11 cellular contexts compared by ENCODE assay signal in genomic region chr1:108592030-108592759, GRCh38. TPM values are rescaled to one million over a fixed set of nuclear protein-coding genes. Genes with fewer than 3 reads are reported as not detected.
DNase-seq lines count a peak whose midpoint lies in the region; ATAC-seq and TF ChIP-seq lines count a peak whose summit lies in the region.
"Had no signal": no experiment of that assay in that cellular context is flagged by ENCODE, and none has a peak within 500 bp of the region (broad histone marks: within the 10 kb centered on the region; RNA-seq: fewer than 3 reads in every experiment).

No MANE protein-coding gene starts in this region.

- H3K9me3 ChIP-seq in lung (ENCODE audit: control insufficient read depth in 2 of 2, insufficient read depth in 1 of 2, low read length in 1 of 2) (no peaks in the 10 kb centered on the region), testis (no peaks in the 10 kb centered on the region)

- H3K36me3 Mint-ChIP-seq in activated CD8-positive, alpha-beta T cell treated with anti-CD3 and anti-CD28 coated beads, Interleukin-2, amount 10 ng/mL, durations not matched to agents 7 days and 5 days (ENCODE audit: low read depth): no peaks in the 10 kb centered on the region
- H3K36me3 Mint-ChIP-seq: neural progenitor cell had no signal

- peak; percentile 76 for ATAC-seq in HG03135 (IDR thresholded peaks at IDR 0.05; ENCODE audit: unreplicated experiment)
- no peak for ATAC-seq in activated CD8-positive, alpha-beta T cell treated with anti-CD3 and anti-CD28 coated beads, Interleukin-2, amount 10 ng/mL, durations not matched to agents 7 days and 5 days
- ATAC-seq in lung (ENCODE audit: insufficient read depth, low FRiP score): peak; percentile 37
- ATAC-seq in GM19397 (IDR thresholded peaks at IDR 0.05; ENCODE audit: unreplicated experiment): no peak

- TF ChIP-seq POLR2A in testis (IDR thresholded peaks at IDR 0.05): no peak

- H3K4me3 ChIP-seq in ACC112 (ENCODE audit: low read depth, low read length): no peak overlapping the region
- no peak overlapping the region for H3K4me3 ChIP-seq in lung
- no peak overlapping the region for H3K4me3 ChIP-seq in testis
- H3K4me3 ChIP-seq: neural progenitor cell had no signal

- peaks cover 39% of the 10 kb centered on the region for H3K79me2 ChIP-seq in ACC112 (ENCODE audit: control insufficient read depth, insufficient read depth, low read length, unreplicated experiment)

- no peaks in the 10 kb centered on the region for H3K27me3 ChIP-seq in ACC112 (ENCODE audit: insufficient read depth, low read length)
- H3K27me3 ChIP-seq in lung (ENCODE audit: control insufficient read depth, insufficient read depth): no peaks in the 10 kb centered on the region
- no peaks in the 10 kb centered on the region for H3K27me3 ChIP-seq in testis
- H3K27me3 ChIP-seq: neural progenitor cell had no signal

- no peak for DNase-seq in activated CD8-positive, alpha-beta T cell treated with anti-CD3 and anti-CD28 coated beads, Interleukin-2, amount 10 ng/mL, durations not matched to agents 7 days and 5 days
- no peak for DNase-seq in lung (ENCODE audit: low spot score)
- DNase-seq in cortex of kidney (lab: John Stamatoyannopoulos, UW): no peak
- DNase-seq in stimulated activated naive CD4-positive, alpha-beta T cell treated with Interleukin-2 at 50 U/mL for 16 hours (lab: John Stamatoyannopoulos, UW): no peak
- DNase-seq in testis: no peak
- DNase-seq: COR-L47, NCI-H1417 treated with DMSO at 0.1 percent for 48 hours had no signal

- POLR2A ChIA-PET in activated CD8-positive, alpha-beta T cell treated with anti-CD3 and anti-CD28 coated beads, Interleukin-2, amount 10 ng/mL, durations not matched to agents 7 days and 5 days (lab: Charles Lee): interaction anchor here (1.0 to 2.4 kb wide), 5 partner anchors 31 to 100 kb away, joined by 3 to 11 read pairs (median 5); partner anchors contain the start of genes HENMT1 and PRPF38B

- H3K27ac Mint-ChIP-seq in activated CD8-positive, alpha-beta T cell treated with anti-CD3 and anti-CD28 coated beads, Interleukin-2, amount 10 ng/mL, durations not matched to agents 7 days and 5 days: peak overlapping the region; percentile 31
- H3K27ac Mint-ChIP-seq: neural progenitor cell had no signal

- H3K4me1 ChIP-seq in ACC112 (ENCODE audit: control insufficient read depth, insufficient read depth, low read length, unreplicated experiment) (peaks cover 38% of the 10 kb centered on the region), lung (ENCODE audit: control insufficient read depth in 2 of 2, insufficient read depth in 2 of 2, low read length in 2 of 2) (peaks cover 2 to 12% of the 10 kb centered on the region in 2 donors), testis (peaks cover 19% of the 10 kb centered on the region)
- H3K4me1 ChIP-seq: neural progenitor cell had no signal

- peak overlapping the region; percentile 9 for H2AFZ ChIP-seq in ACC112 (ENCODE audit: low read length, unreplicated experiment)
- H2AFZ ChIP-seq: neural progenitor cell had no signal

- 78 to 90% methylated on average over 5 of the region's 5 CpGs for WGBS in lung, 2 donors
- 91 to 92% methylated on average over 5 of the region's 5 CpGs for WGBS in testis, 2 donors

- H3K36me3 ChIP-seq in ACC112 (ENCODE audit: insufficient read depth, low read length) (no peaks in the 10 kb centered on the region), lung (ENCODE audit: control insufficient read depth in 2 of 2, insufficient read depth in 2 of 2, low read length in 2 of 2) (no peaks in the 10 kb centered on the region), testis (ENCODE audit: low read depth, missing control alignments) (no peaks in the 10 kb centered on the region)
- H3K36me3 ChIP-seq: neural progenitor cell had no signal

- peaks cover 24% of the 10 kb centered on the region for H3K4me1 Mint-ChIP-seq in activated CD8-positive, alpha-beta T cell treated with anti-CD3 and anti-CD28 coated beads, Interleukin-2, amount 10 ng/mL, durations not matched to agents 7 days and 5 days (ENCODE audit: low read depth)

- CTCF ChIA-PET in activated CD8-positive, alpha-beta T cell treated with anti-CD3 and anti-CD28 coated beads, Interleukin-2, amount 10 ng/mL, durations not matched to agents 7 days and 5 days (lab: Charles Lee): interaction anchor here (1.2 to 4.5 kb wide), 3 partner anchors 14 to 52 kb away, joined by 3 to 23 read pairs (median 22); partner anchors contain the start of gene EEIG2

- H3K9me3 Mint-ChIP-seq in activated CD8-positive, alpha-beta T cell treated with anti-CD3 and anti-CD28 coated beads, Interleukin-2, amount 10 ng/mL, durations not matched to agents 7 days and 5 days (ENCODE audit: insufficient read depth): no peaks in the 10 kb centered on the region

- no peak for TF ChIP-seq CTCF in lung (IDR thresholded peaks at IDR 0.05; ENCODE audit: control extremely low read depth, extremely low read depth)
- no peak for TF ChIP-seq CTCF in testis (IDR thresholded peaks at IDR 0.05)

- intact Hi-C loops in testis (cut with DNase I; ENCODE audit: low total_unique reads): no loop called here

- H3K27ac ChIP-seq in ACC112 (ENCODE audit: low read depth, low read length) (peak overlapping the region; percentile 98), lung (ENCODE audit: low read depth in 1 of 2, low read length in 1 of 2) (peak overlapping the region; percentile 31 to 55), testis (no peak overlapping the region)
- H3K27ac ChIP-seq: neural progenitor cell had no signal

- no peak overlapping the region for H3K4me3 Mint-ChIP-seq in activated CD8-positive, alpha-beta T cell treated with anti-CD3 and anti-CD28 coated beads, Interleukin-2, amount 10 ng/mL, durations not matched to agents 7 days and 5 days
- H3K4me3 Mint-ChIP-seq: neural progenitor cell had no signal

- no peaks in the 10 kb centered on the region for H3K27me3 Mint-ChIP-seq in activated CD8-positive, alpha-beta T cell treated with anti-CD3 and anti-CD28 coated beads, Interleukin-2, amount 10 ng/mL, durations not matched to agents 7 days and 5 days (ENCODE audit: low read depth)

RNA-seq across cellular contexts. Expression of gene EEIG2, which starts 32.3 kb away (rescaled TPM):
- 10 to 100 TPM; 18.1 to 18.9 TPM for total RNA-seq in activated CD8-positive, alpha-beta T cell treated with anti-CD3 and anti-CD28 coated beads, Interleukin-2, amount 10 ng/mL, durations not matched to agents 7 days and 5 days
- total RNA-seq in lung (10 to 100 TPM; 14.8 to 24.6 TPM), testis (10 to 100 TPM; 14.7 to 20.6 TPM)
- polyA plus RNA-seq in lung (1 to 10 TPM; 3.7 to 4.7 TPM), testis (ENCODE audit: insufficient read depth, low read depth, low replicate concordance) (11.6 TPM)

Comparison
In these comparisons a context has a peak if more than half of its experiments do, and no peak if none do; other contexts are left out.
1. H3K27ac ChIP-seq: peak in ACC112 (single experiment) and lung (2 of 2); none in testis (0 of 2).
2. ATAC-seq: peak in HG03135 (single experiment) and lung (single experiment); none in activated CD8-positive, alpha-beta T cell treated with anti-CD3 and anti-CD28 coated beads, Interleukin-2, amount 10 ng/mL, durations not matched to agents 7 days and 5 days (single experiment) and GM19397 (single experiment).